ENCODE assay signal across 8 cellular contexts in the genomic region with DNA sequence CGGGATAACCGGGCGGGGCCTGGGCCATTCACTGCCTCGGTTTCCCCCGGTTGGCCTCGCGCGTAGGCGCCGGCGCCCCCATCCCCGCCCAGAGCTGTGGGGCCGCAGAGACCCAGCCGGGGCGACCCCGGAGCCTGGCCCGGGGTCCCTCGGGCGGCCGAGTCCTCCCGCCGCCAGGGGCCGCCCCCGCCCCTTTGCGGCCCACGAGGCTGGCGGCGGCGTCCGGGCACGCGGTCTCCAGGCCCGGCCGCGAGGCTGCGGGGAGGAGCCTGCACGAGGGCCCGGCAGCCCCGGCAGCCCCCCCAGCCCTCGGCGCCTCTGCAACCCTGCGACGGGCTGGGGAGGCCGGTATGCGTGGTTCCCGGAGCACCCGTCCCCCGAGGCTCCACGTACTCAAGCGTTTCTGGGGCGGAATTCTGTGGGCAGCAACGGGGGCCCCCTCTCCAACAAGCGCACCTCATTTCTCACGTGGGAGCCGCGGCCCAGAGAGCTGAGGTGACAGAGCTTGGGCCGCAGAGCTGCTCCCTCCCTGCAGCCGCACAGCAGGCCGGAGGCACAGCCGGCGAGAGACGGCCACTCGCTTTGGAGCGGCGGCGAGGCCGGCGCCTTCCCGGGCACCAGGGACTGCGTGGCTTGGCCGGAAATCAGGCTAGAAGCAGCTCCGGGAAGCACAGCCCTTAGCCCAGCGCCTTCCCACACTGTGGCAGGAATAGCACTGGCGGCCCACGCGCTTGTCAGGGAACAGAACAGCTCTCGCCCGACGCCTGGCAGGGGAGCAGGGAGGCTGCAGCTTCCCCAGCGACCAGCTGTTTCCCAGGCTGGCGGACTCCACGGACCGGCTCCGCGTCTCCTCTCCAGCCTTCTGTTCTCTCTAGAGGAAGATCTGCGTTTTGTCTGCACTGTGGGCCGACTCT. TPM values are rescaled to one million over a fixed set of nuclear protein-coding genes. Genes with fewer than 3 reads are reported as not detected.
DNase-seq lines count a peak whose midpoint lies in the region; ATAC-seq, FAIRE-seq and TF ChIP-seq lines count a peak whose summit lies in the region.

No MANE protein-coding gene starts in this region.

- peak overlapping the region; percentile 70 for H3K4me3 ChIP-seq in A549
- H3K4me3 ChIP-seq in OCI-LY1 (ENCODE audit: low read depth, low read length, poor library complexity, severe bottlenecking) = peak overlapping the region; percentile 93
- peak overlapping the region; percentile 71 for H3K4me3 ChIP-seq in osteoblast (ENCODE audit: insufficient read depth, low read length)

- H3K27ac Mint-ChIP-seq in activated naive CD4-positive, alpha-beta T cell treated with anti-CD3 and anti-CD28 coated beads for 36 hours = peak overlapping the region; percentile 97

- H3F3A ChIP-seq in OCI-LY1 (ENCODE audit: insufficient read depth, low read length) = no peaks in the 10 kb centered on the region

- POLR2A ChIA-PET in A549 (lab: Yijun Ruan, JAX) = no interaction called here

- CTCF ChIA-PET in A549 (lab: Yijun Ruan, JAX) = interaction anchor here (0.5 to 1.7 kb wide), 5 partner anchors 9 to 109 kb away, joined by 3 to 5 read pairs (median 3); no protein-coding TSS in a partner anchor
- CTCF ChIA-PET in activated naive CD4-positive, alpha-beta T cell treated with anti-CD3 and anti-CD28 coated beads for 36 hours (lab: Charles Lee) = interaction anchor here (0.5 to 1.9 kb wide), 4 partner anchors 10 to 73 kb away, joined by 3 to 8 read pairs (median 5); partner anchors contain the start of genes CCDC47 and DDX42

- no peak for FAIRE-seq in A549 (lab: Jason Lieb, UNC)

- 87% methylated on average over 58 of the region's 87 CpGs for WGBS in A549 (ENCODE audit: missing lambda C conversion rate)

- H3K4me3 Mint-ChIP-seq in activated naive CD4-positive, alpha-beta T cell treated with anti-CD3 and anti-CD28 coated beads for 36 hours = peak overlapping the region; percentile 84

- no peaks in the 10 kb centered on the region for H4K20me1 ChIP-seq in OCI-LY1 (ENCODE audit: insufficient read depth, low read length)
- H4K20me1 ChIP-seq in osteoblast (ENCODE audit: insufficient read depth, low read length) = peaks cover 11% of the 10 kb centered on the region

- H3K4me2 ChIP-seq in A549 (peak overlapping the region; percentile 96), OCI-LY1 (ENCODE audit: low read length) (peak overlapping the region; percentile 64), osteoblast (ENCODE audit: insufficient read depth, low read length) (peak overlapping the region; percentile 57)

- peaks cover 61% of the 10 kb centered on the region for H3K36me3 ChIP-seq in OCI-LY1 (ENCODE audit: insufficient read depth, low read length)
- peaks cover 11% of the 10 kb centered on the region for H3K36me3 ChIP-seq in osteoblast (ENCODE audit: insufficient read depth, low read length)

- no peak for DNase-seq in A549 (ENCODE audit: low read depth in 1 of 2, low spot score in 1 of 2)
- DNase-seq in activated naive CD4-positive, alpha-beta T cell treated with anti-CD3 and anti-CD28 coated beads for 36 hours = peak; percentile 58
- DNase-seq in Right ventricle myocardium superior = peak; percentile 86
- DNase-seq in osteoblast (ENCODE audit: insufficient read length, low spot score, missing footprints) = peak; percentile 96

- H3K9me2 ChIP-seq in OCI-LY1 (ENCODE audit: low read depth, low read length) = no peaks in the 10 kb centered on the region

- peak overlapping the region; percentile 80 for H3K9ac ChIP-seq in OCI-LY1 (ENCODE audit: low read length)

- H3K4me1 Mint-ChIP-seq in activated naive CD4-positive, alpha-beta T cell treated with anti-CD3 and anti-CD28 coated beads for 36 hours (ENCODE audit: low read depth) = peaks cover 69% of the 10 kb centered on the region

- H3K36me3 Mint-ChIP-seq in activated naive CD4-positive, alpha-beta T cell treated with anti-CD3 and anti-CD28 coated beads for 36 hours (ENCODE audit: low read depth) = peaks cover 47% of the 10 kb centered on the region

- H3K27me3 Mint-ChIP-seq in activated naive CD4-positive, alpha-beta T cell treated with anti-CD3 and anti-CD28 coated beads for 36 hours (ENCODE audit: low read depth) = no peaks in the 10 kb centered on the region

- TF ChIP-seq POLR2A in A549 (IDR thresholded peaks at IDR 0.05; ENCODE audit: low read length) (no peak), GM18951 (IDR thresholded peaks at IDR 0.05; ENCODE audit: extremely low read depth, insufficient read depth, insufficient read length) (peak; percentile 34)

- peak overlapping the region; percentile 71 to 91 for H3K27ac ChIP-seq in A549
- H3K27ac ChIP-seq in OCI-LY1 (ENCODE audit: low read depth, low read length, poor library complexity, severe bottlenecking) = peak overlapping the region; percentile 94
- no peak overlapping the region for H3K27ac ChIP-seq in osteoblast (ENCODE audit: low read depth, low read length)

- H2AFZ ChIP-seq in OCI-LY1 (ENCODE audit: low read length) = no peak overlapping the region
- H2AFZ ChIP-seq in osteoblast (ENCODE audit: low read length) = peak overlapping the region; percentile 59

- H3K79me2 ChIP-seq in OCI-LY1 (ENCODE audit: insufficient read depth, low read length) (no peaks in the 10 kb centered on the region), osteoblast (ENCODE audit: insufficient read depth, low read length) (no peaks in the 10 kb centered on the region)

- TF ChIP-seq CTCF in A549 (IDR thresholded peaks at IDR 0.05) = no peak
- TF ChIP-seq CTCF in OCI-LY1 (IDR thresholded peaks at IDR 0.05; ENCODE audit: low read length) = peak; percentile 19; the same call in 1 of the 2 replicates
- TF ChIP-seq CTCF in osteoblast (IDR thresholded peaks at IDR 0.05; ENCODE audit: extremely low read depth, low read depth, low read length) = no peak

- in situ Hi-C loops in GM18951 (cut with MboI; ENCODE audit: low sequenced_read_pairs, unreplicated experiment) = no loop called here

- ATAC-seq in A549 (no peak), Right ventricle myocardium superior (ENCODE audit: poor library complexity) (peak; percentile 67), HG03571 (IDR thresholded peaks at IDR 0.05; ENCODE audit: unreplicated experiment) (no peak), HG03135 (IDR thresholded peaks at IDR 0.05; ENCODE audit: unreplicated experiment) (no peak)

- no peak for TF ChIP-seq RAD21 in A549 (conservative IDR thresholded peaks at IDR 0.05 in 1 of 2, IDR thresholded peaks at IDR 0.05 in 1 of 2)

- TF ChIP-seq EP300 in A549 (IDR thresholded peaks at IDR 0.05) = no peak

- H3K9me3 ChIP-seq in A549 (no peaks in the 10 kb centered on the region), OCI-LY1 (ENCODE audit: low read length) (no peaks in the 10 kb centered on the region), osteoblast (ENCODE audit: low read depth, low read length) (no peaks in the 10 kb centered on the region)

- H3K27me3 ChIP-seq in OCI-LY1 (ENCODE audit: insufficient read depth, low read length) = no peaks in the 10 kb centered on the region
- H3K27me3 ChIP-seq in osteoblast (ENCODE audit: insufficient read depth, low read length) = no peaks in the 10 kb centered on the region

- H3K4me1 ChIP-seq in A549 (0 out of 3 replicates have a peak, but pooled peaks cover 6% of the 10 kb centered on the region), OCI-LY1 (ENCODE audit: insufficient read depth, low read length, severe bottlenecking) (peaks cover 77% of the 10 kb centered on the region), osteoblast (ENCODE audit: insufficient read depth, low read length) (peaks cover 8% of the 10 kb centered on the region)

- intact Hi-C loops in activated naive CD4-positive, alpha-beta T cell treated with anti-CD3 and anti-CD28 coated beads for 36 hours (cut with micrococcal nuclease) = loop anchor here (1.0 kb wide), 2 partner anchors 41 to 78 kb away; partner anchors contain the start of genes MAP3K3 and STRADA
- intact Hi-C loops in Right ventricle myocardium superior (cut with DNase I) = no loop called here

- no peaks in the 10 kb centered on the region for H3K9me3 Mint-ChIP-seq in activated naive CD4-positive, alpha-beta T cell treated with anti-CD3 and anti-CD28 coated beads for 36 hours

TF ChIP-seq in A549, 52 proteins besides CTCF, POLR2A, EP300 and RAD21:
- TF ChIP-seq, protein P1, sequence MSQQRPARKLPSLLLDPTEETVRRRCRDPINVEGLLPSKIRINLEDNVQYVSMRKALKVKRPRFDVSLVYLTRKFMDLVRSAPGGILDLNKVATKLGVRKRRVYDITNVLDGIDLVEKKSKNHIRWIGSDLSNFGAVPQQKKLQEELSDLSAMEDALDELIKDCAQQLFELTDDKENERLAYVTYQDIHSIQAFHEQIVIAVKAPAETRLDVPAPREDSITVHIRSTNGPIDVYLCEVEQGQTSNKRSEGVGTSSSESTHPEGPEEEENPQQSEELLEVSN (IDR thresholded peaks at IDR 0.05; ENCODE audit: borderline replicate concordance, low read depth) = no peak
- no peak for TF ChIP-seq CBX8 (IDR thresholded peaks at IDR 0.05)
- TF ChIP-seq GATA3 (IDR thresholded peaks at IDR 0.05; ENCODE audit: borderline replicate concordance) = no peak

RNA-seq across cellular contexts. Expression of gene LIMD2, which starts 0.9 kb away (rescaled TPM):
- 5.6 and 6.0 TPM in 2 replicates for polyA plus RNA-seq in A549 (2011; rRNA removed)
- polyA plus RNA-seq in A549 (2012; cell fraction: cytosol; rRNA removed) = 18.4 and 23.1 TPM in 2 replicates
- polyA plus RNA-seq in A549 (2012; cell fraction: nucleus; rRNA removed) = 40.5 and 57.1 TPM in 2 replicates
- polyA plus RNA-seq in A549 (2017; fragmentation: RNase III; extraction: RNeasy Plus Mini Kit Qiagen cat#74134 plus additional on column Dnase treatment) = 9.1 to 16.1 TPM (median 14.5 TPM) in 3 replicates
- 1.9 and 3.3 TPM in 2 replicates for polyA minus RNA-seq in A549 (2011; rRNA and poly(A)+ RNA removed)
- total RNA-seq in activated naive CD4-positive, alpha-beta T cell treated with anti-CD3 and anti-CD28 coated beads for 36 hours = 100 to 1,000 TPM; 121 TPM
- total RNA-seq in Right ventricle myocardium superior = 2.4 TPM
- 4.3 and 5.9 TPM in 2 replicates for total RNA-seq in osteoblast

RNA-seq across cellular contexts. Expression of gene STRADA, which starts 40.8 kb away (rescaled TPM):
- 33.0 and 42.7 TPM in 2 replicates for polyA plus RNA-seq in A549 (2011; rRNA removed)
- 29.2 and 33.2 TPM in 2 replicates for polyA plus RNA-seq in A549 (2012; cell fraction: cytosol; rRNA removed)
- polyA plus RNA-seq in A549 (2012; cell fraction: nucleus; rRNA removed) = 97.4 and 98.8 TPM in 2 replicates
- 26.3 to 30.3 TPM (median 27.5 TPM) in 3 replicates for polyA plus RNA-seq in A549 (2017; fragmentation: RNase III; extraction: RNeasy Plus Mini Kit Qiagen cat#74134 plus additional on column Dnase treatment)
- 29.6 and 31.0 TPM in 2 replicates for polyA minus RNA-seq in A549 (2011; rRNA and poly(A)+ RNA removed)
- 10 to 100 TPM; 73.2 to 76.3 TPM for total RNA-seq in activated naive CD4-positive, alpha-beta T cell treated with anti-CD3 and anti-CD28 coated beads for 36 hours
- total RNA-seq in Right ventricle myocardium superior = 14.7 TPM
- 29.7 and 35.4 TPM in 2 replicates for total RNA-seq in osteoblast

Comparison
In these comparisons a context has a peak if more than half of its experiments do, and no peak if none do; other contexts are left out.
1. DNase-seq: peak in activated naive CD4-positive, alpha-beta T cell treated with anti-CD3 and anti-CD28 coated beads for 36 hours (single experiment), Right ventricle myocardium superior (single experiment) and osteoblast (single experiment); none in A549 (0 of 2).
2. RNA of gene LIMD2, which starts 0.9 kb away (total RNA-seq): 121 TPM in activated naive CD4-positive, alpha-beta T cell treated with anti-CD3 and anti-CD28 coated beads for 36 hours; 4.3 to 5.9 TPM in osteoblast and 2.4 TPM in Right ventricle myocardium superior (single experiment); every median in the first group is over 10 times any median in the second.
3. Peak in every context shown above with its lines, with median percentiles within 50 percentile points of each other: H3K4me2 ChIP-seq and H3K4me3 ChIP-seq.